1 cellular context compared by ENCODE assay signal in the genomic region with DNA sequence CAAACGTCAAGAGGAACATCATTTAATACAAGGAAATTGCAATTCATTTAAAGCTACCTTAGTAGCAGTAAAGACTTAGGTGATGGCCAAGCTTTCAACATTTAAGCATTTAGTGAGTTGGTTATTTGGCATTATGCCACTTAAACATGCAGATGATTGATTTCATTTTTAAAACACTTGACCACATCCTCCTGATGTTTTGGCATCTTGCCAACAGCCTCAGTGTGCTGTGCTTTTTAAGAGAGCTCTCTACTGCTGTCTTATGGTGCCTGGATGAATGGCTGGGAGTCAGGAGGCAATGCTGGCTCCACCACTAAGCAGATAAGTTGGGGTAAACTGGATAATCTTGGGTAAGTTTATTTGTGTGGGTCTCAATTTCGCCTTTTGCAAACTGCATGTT.
TF ChIP-seq lines count a peak whose summit lies in the region.

No MANE protein-coding gene starts in this region.

TF ChIP-seq in GM12878, 131 proteins besides CTCF, POLR2A, EP300 and RAD21 (continued from another document):
- TF ChIP-seq, protein P1, sequence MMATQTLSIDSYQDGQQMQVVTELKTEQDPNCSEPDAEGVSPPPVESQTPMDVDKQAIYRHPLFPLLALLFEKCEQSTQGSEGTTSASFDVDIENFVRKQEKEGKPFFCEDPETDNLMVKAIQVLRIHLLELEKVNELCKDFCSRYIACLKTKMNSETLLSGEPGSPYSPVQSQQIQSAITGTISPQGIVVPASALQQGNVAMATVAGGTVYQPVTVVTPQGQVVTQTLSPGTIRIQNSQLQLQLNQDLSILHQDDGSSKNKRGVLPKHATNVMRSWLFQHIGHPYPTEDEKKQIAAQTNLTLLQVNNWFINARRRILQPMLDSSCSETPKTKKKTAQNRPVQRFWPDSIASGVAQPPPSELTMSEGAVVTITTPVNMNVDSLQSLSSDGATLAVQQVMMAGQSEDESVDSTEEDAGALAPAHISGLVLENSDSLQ (IDR thresholded peaks at IDR 0.05), result peak; percentile 69; the same call in 1 of the 2 replicates
- TF ChIP-seq TCF12 (IDR thresholded peaks at IDR 0.05; ENCODE audit: low read depth, low read length), result no peak
TF ChIP-seq in GM12878: peak in this region for 6.
